ENCODE assay signal across 9 cellular contexts in the genomic region with DNA sequence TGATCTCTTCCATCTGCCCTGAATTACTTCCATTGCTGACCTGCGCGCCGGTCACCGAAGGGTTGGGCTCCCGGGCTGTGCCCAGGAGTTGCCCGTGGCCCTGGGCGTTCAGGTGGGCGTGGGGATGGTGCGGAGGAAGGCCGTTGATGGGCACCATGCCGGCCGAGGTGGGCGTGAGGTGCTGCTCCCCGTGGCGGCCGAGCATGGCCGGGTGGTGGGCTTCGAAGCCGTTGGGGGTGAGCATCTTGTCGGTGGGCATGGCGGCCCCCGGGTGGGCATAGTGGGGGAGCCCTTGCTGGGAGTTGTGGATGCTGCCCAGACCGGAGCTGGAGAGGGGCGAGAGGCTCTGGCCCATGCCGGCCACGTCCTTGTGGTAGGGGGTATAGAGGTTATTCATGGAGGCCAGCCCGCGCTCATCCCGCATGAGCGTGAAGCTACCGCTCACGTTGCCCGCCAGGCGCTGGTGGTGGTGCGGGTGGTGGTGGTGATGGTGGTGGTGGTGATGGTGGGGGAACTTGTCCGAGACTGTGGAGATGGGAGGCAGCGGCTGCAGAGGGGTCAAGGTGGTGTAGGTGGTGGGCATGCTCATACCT. TPM values are rescaled to one million over a fixed set of nuclear protein-coding genes. Genes with fewer than 3 reads are reported as not detected.
DNase-seq lines count a peak whose midpoint lies in the region; ATAC-seq, FAIRE-seq and TF ChIP-seq lines count a peak whose summit lies in the region.
"Had no signal": no experiment of that assay in that cellular context is flagged by ENCODE, and none has a peak within 500 bp of the region (broad histone marks: within the 10 kb centered on the region; RNA-seq: fewer than 3 reads in every experiment).

No MANE protein-coding gene starts in this region.

- FAIRE-seq in HTR-8/SVneo (lab: Jason Lieb, UNC): peak; percentile 33

- H3K9me3 Mint-ChIP-seq in WTC11: no peaks in the 10 kb centered on the region

- TF ChIP-seq CTCF in WTC11 (IDR thresholded peaks at IDR 0.05): no peak

- H3K4me3 ChIP-seq in iPS DF 6.9 (ENCODE audit: low read length) (peak overlapping the region; percentile 21; the same call in 1 of the 2 replicates), skeletal muscle cell (ENCODE audit: low read depth, low read length) (peak overlapping the region; percentile 57)

- peaks cover 21% of the 10 kb centered on the region for H3K4me1 ChIP-seq in iPS DF 6.9 (ENCODE audit: control insufficient read depth, insufficient read depth, low read length)

- POLR2A ChIA-PET in WTC11 (lab: Charles Lee): interaction anchor here (1.3 to 3.6 kb wide), 2 partner anchors 9 to 16 kb away, joined by 7 to 28 read pairs; no protein-coding TSS in a partner anchor

- no peak overlapping the region for H3K27ac ChIP-seq in iPS DF 6.9 (ENCODE audit: low read length)

- no peak for ATAC-seq in WTC11
- no peak for ATAC-seq in GM21737 (IDR thresholded peaks at IDR 0.05; ENCODE audit: unreplicated experiment)
- ATAC-seq in HG02938 (IDR thresholded peaks at IDR 0.05; ENCODE audit: unreplicated experiment): no peak

- H3K36me3 ChIP-seq in iPS DF 6.9 (ENCODE audit: control insufficient read depth, insufficient read depth, low read length): no peaks in the 10 kb centered on the region

- CTCF ChIA-PET in WTC11 (lab: Charles Lee): interaction anchor here (0.6 to 8.5 kb wide), 3 partner anchors 8 to 71 kb away, joined by 3 to 104 read pairs (median 103); no protein-coding TSS in a partner anchor

- no CpG with 5 or more reads among the region's 37 CpGs for WGBS in iPS DF 6.9 (ENCODE audit: insufficient coverage, insufficient read length)

- peaks cover 74% of the 10 kb centered on the region for H3K27me3 ChIP-seq in iPS DF 6.9 (ENCODE audit: control insufficient read depth, insufficient read depth, low read length)

- peaks cover 14% of the 10 kb centered on the region for H3K36me3 Mint-ChIP-seq in WTC11

- no peak overlapping the region for H3K27ac Mint-ChIP-seq in WTC11

- peaks cover 75% of the 10 kb centered on the region for H3K4me1 Mint-ChIP-seq in WTC11

- peak overlapping the region; percentile 81 for H3K4me3 Mint-ChIP-seq in WTC11

- DNase-seq in HTR-8/SVneo (ENCODE audit: insufficient read length, low spot score) (no peak), WTC11 (ENCODE audit: low spot score) (no peak), iPS DF 6.9 (ENCODE audit: low read depth, low spot score) (no peak), skeletal muscle cell (ENCODE audit: low read depth) (no peak), NCI-H187 treated with DMSO at 0.1 percent for 48 hours (lab: John Stamatoyannopoulos, UW) (no peak)
- DNase-seq: stimulated activated CD4-positive, alpha-beta T cell treated with anti-CD3 and anti-CD28 coated beads, Interleukin-2, amount 100 ng/mL, for 24 hours; SW 1271 had no signal

- H3K27me3 Mint-ChIP-seq in WTC11 (ENCODE audit: low read depth): peaks cover 94% of the 10 kb centered on the region

- no peaks in the 10 kb centered on the region for H3K9me3 ChIP-seq in iPS DF 6.9 (ENCODE audit: control insufficient read depth, insufficient read depth, low read length)

TF ChIP-seq in WTC11, 78 proteins besides CTCF, POLR2A, EP300 and RAD21:
- no peak; the same call in 1 of the 2 replicates for TF ChIP-seq NR3C1 (CRISPR knock-in tag; conservative IDR thresholded peaks at IDR 0.05; ENCODE audit: low read depth)
- TF ChIP-seq GABPB1 (CRISPR knock-in tag; IDR thresholded peaks at IDR 0.05): no peak
- no peak for TF ChIP-seq NR1H2 (CRISPR knock-in tag; IDR thresholded peaks at IDR 0.05)
- TF ChIP-seq, protein P1, sequence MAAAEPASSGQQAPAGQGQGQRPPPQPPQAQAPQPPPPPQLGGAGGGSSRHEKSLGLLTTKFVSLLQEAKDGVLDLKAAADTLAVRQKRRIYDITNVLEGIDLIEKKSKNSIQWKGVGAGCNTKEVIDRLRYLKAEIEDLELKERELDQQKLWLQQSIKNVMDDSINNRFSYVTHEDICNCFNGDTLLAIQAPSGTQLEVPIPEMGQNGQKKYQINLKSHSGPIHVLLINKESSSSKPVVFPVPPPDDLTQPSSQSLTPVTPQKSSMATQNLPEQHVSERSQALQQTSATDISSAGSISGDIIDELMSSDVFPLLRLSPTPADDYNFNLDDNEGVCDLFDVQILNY (CRISPR knock-in tag; IDR thresholded peaks at IDR 0.05): no peak
- no peak for TF ChIP-seq ZNF121 (CRISPR knock-in tag; IDR thresholded peaks at IDR 0.05)
- TF ChIP-seq IRF2 (CRISPR knock-in tag; IDR thresholded peaks at IDR 0.05; ENCODE audit: borderline replicate concordance, low read depth): no peak
- no peak for TF ChIP-seq ZNF219 (CRISPR knock-in tag; IDR thresholded peaks at IDR 0.05; ENCODE audit: borderline replicate concordance)
- no peak for TF ChIP-seq TEAD4 (CRISPR knock-in tag; IDR thresholded peaks at IDR 0.05)
- no peak for TF ChIP-seq SMAD3 (CRISPR knock-in tag; IDR thresholded peaks at IDR 0.05; ENCODE audit: borderline replicate concordance)
- TF ChIP-seq NR2C2 (CRISPR knock-in tag; IDR thresholded peaks at IDR 0.05): no peak
- TF ChIP-seq, protein P2, sequence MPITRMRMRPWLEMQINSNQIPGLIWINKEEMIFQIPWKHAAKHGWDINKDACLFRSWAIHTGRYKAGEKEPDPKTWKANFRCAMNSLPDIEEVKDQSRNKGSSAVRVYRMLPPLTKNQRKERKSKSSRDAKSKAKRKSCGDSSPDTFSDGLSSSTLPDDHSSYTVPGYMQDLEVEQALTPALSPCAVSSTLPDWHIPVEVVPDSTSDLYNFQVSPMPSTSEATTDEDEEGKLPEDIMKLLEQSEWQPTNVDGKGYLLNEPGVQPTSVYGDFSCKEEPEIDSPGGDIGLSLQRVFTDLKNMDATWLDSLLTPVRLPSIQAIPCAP (CRISPR knock-in tag; IDR thresholded peaks at IDR 0.05): no peak
- no peak for TF ChIP-seq NFE2L1 (CRISPR knock-in tag; IDR thresholded peaks at IDR 0.05)
- TF ChIP-seq, protein P3, sequence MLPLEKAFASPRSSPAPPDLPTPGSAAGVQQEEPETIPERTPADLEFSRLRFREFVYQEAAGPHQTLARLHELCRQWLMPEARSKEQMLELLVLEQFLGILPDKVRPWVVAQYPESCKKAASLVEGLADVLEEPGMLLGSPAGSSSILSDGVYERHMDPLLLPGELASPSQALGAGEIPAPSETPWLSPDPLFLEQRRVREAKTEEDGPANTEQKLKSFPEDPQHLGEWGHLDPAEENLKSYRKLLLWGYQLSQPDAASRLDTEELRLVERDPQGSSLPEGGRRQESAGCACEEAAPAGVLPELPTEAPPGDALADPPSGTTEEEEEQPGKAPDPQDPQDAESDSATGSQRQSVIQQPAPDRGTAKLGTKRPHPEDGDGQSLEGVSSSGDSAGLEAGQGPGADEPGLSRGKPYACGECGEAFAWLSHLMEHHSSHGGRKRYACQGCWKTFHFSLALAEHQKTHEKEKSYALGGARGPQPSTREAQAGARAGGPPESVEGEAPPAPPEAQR (CRISPR knock-in tag; IDR thresholded peaks at IDR 0.05): no peak
- TF ChIP-seq, protein P4, sequence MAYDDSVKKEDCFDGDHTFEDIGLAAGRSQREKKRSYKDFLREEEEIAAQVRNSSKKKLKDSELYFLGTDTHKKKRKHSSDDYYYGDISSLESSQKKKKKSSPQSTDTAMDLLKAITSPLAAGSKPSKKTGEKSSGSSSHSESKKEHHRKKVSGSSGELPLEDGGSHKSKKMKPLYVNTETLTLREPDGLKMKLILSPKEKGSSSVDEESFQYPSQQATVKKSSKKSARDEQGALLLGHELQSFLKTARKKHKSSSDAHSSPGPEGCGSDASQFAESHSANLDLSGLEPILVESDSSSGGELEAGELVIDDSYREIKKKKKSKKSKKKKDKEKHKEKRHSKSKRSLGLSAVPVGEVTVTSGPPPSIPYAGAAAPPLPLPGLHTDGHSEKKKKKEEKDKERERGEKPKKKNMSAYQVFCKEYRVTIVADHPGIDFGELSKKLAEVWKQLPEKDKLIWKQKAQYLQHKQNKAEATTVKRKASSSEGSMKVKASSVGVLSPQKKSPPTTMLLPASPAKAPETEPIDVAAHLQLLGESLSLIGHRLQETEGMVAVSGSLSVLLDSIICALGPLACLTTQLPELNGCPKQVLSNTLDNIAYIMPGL (CRISPR knock-in tag; IDR thresholded peaks at IDR 0.05): no peak

RNA-seq across cellular contexts. Expression of a gene that starts 1.0 kb away (rescaled TPM):
- total RNA-seq in WTC11 (2021): 33.8 to 39.3 TPM (median 35.9 TPM) in 3 replicates
